19 cellular contexts compared by ENCODE assay signal in genomic region chr4:181319629-181320028, GRCh38.
DNase-seq lines count a peak whose midpoint lies in the region; ATAC-seq, FAIRE-seq and TF ChIP-seq lines count a peak whose summit lies in the region.
"Had no signal": no experiment of that assay in that cellular context is flagged by ENCODE, and none has a peak within 500 bp of the region (broad histone marks: within the 10 kb centered on the region; RNA-seq: fewer than 3 reads in every experiment).

No MANE protein-coding gene starts in this region.

- no peak overlapping the region for H2BK5ac ChIP-seq in H1 (ENCODE audit: low read depth, low read length)

- no peak overlapping the region for H3K27ac ChIP-seq in H1 (ENCODE audit: low read depth, low read length)
- no peak overlapping the region for H3K27ac ChIP-seq in CD8-positive, alpha-beta memory T cell (ENCODE audit: low read depth, low read length)

- no peak overlapping the region for H3K4me2 ChIP-seq in H1 (ENCODE audit: insufficient read depth in 1 of 2, low read depth in 2 of 2, low read length in 2 of 2)

- peak overlapping the region; percentile 21 for H3K4ac ChIP-seq in H1 (replicated peaks; ENCODE audit: insufficient read length, low read depth, low read length)

- H2BK15ac ChIP-seq in H1 (ENCODE audit: low read length): no peak overlapping the region

- no peaks in the 10 kb centered on the region for H3K4me1 Mint-ChIP-seq in CD8-positive, alpha-beta memory T cell
- no peaks in the 10 kb centered on the region for H3K4me1 Mint-ChIP-seq in activated CD4-positive, alpha-beta T cell treated with anti-CD3 and anti-CD28 coated beads, Interleukin-2, amount 10 ng/mL, durations not matched to agents 7 days and 5 days

- H3K79me2 ChIP-seq in H1 (ENCODE audit: control insufficient read depth in 1 of 2, insufficient read depth in 2 of 2, low read length in 2 of 2): no peaks in the 10 kb centered on the region

- no peaks in the 10 kb centered on the region for H3K36me3 Mint-ChIP-seq in CD8-positive, alpha-beta memory T cell
- no peaks in the 10 kb centered on the region for H3K36me3 Mint-ChIP-seq in activated CD4-positive, alpha-beta T cell treated with anti-CD3 and anti-CD28 coated beads, Interleukin-2, amount 10 ng/mL, durations not matched to agents 7 days and 5 days (ENCODE audit: low read depth)

- H3K56ac ChIP-seq in H1 (replicated peaks; ENCODE audit: insufficient read length, low read depth, low read length): no peak overlapping the region

- H3K79me1 ChIP-seq in H1 (ENCODE audit: low read depth, low read length): no peaks in the 10 kb centered on the region

- H3K14ac ChIP-seq in H1 (ENCODE audit: insufficient read length): no peak overlapping the region

- TF ChIP-seq POLR2A in H1 (IDR thresholded peaks at IDR 0.05; ENCODE audit: control extremely low read depth in 1 of 2, low read depth in 2 of 2, low read length in 2 of 2): no peak

- no peaks in the 10 kb centered on the region for H3K27me3 ChIP-seq in H1 (replicated peaks in 1 of 4; ENCODE audit: control insufficient read depth in 3 of 4, extremely low read depth in 1 of 4, insufficient read depth in 3 of 4, low read length in 3 of 4)
- no peaks in the 10 kb centered on the region for H3K27me3 ChIP-seq in CD8-positive, alpha-beta memory T cell (ENCODE audit: insufficient read depth, low read length, poor library complexity, severe bottlenecking)
- H3K27me3 ChIP-seq: BE2C had no signal

- peaks cover 0 to 8% (median 4%) of the 10 kb centered on the region in 5 donors for H3K9me3 Mint-ChIP-seq in CD8-positive, alpha-beta memory T cell
- H3K9me3 Mint-ChIP-seq in activated CD4-positive, alpha-beta T cell treated with anti-CD3 and anti-CD28 coated beads, Interleukin-2, amount 10 ng/mL, durations not matched to agents 7 days and 5 days: no peaks in the 10 kb centered on the region
- H3K9me3 Mint-ChIP-seq: CD4-positive, alpha-beta T cell had no signal

- no peak overlapping the region for H3K4me3 Mint-ChIP-seq in CD8-positive, alpha-beta memory T cell
- no peak overlapping the region for H3K4me3 Mint-ChIP-seq in activated CD4-positive, alpha-beta T cell treated with anti-CD3 and anti-CD28 coated beads, Interleukin-2, amount 10 ng/mL, durations not matched to agents 7 days and 5 days
- H3K4me3 Mint-ChIP-seq: CD4-positive, alpha-beta T cell had no signal

- no peak overlapping the region for H2BK120ac ChIP-seq in H1 (replicated peaks; ENCODE audit: low read depth, low read length)

- no peaks in the 10 kb centered on the region for H3K4me1 ChIP-seq in H1 (replicated peaks in 1 of 4; ENCODE audit: control insufficient read depth in 3 of 4, insufficient read depth in 4 of 4, low read length in 3 of 4)
- H3K4me1 ChIP-seq in CD8-positive, alpha-beta memory T cell (ENCODE audit: insufficient read depth, low read length): no peaks in the 10 kb centered on the region
- H3K4me1 ChIP-seq: BE2C had no signal

- H3K36me3 ChIP-seq in H1 (ENCODE audit: control insufficient read depth in 2 of 4, insufficient read depth in 4 of 4, low read length in 3 of 4): no peaks in the 10 kb centered on the region; a peak in 1 of 8 replicates
- no peaks in the 10 kb centered on the region for H3K36me3 ChIP-seq in CD8-positive, alpha-beta memory T cell (ENCODE audit: insufficient read depth, low read length)
- H3K36me3 ChIP-seq: BE2C had no signal

- no peak overlapping the region for H4K5ac ChIP-seq in H1 (ENCODE audit: insufficient read length, low read depth, low read length)

- H3K27me3 Mint-ChIP-seq in CD8-positive, alpha-beta memory T cell: no peaks in the 10 kb centered on the region
- H3K27me3 Mint-ChIP-seq in activated CD4-positive, alpha-beta T cell treated with anti-CD3 and anti-CD28 coated beads, Interleukin-2, amount 10 ng/mL, durations not matched to agents 7 days and 5 days: no peaks in the 10 kb centered on the region
- H3K27me3 Mint-ChIP-seq: CD4-positive, alpha-beta T cell had no signal

- WGBS in H1 (ENCODE audit: extremely low coverage in 1 of 2, insufficient coverage in 1 of 2, insufficient read length in 1 of 2, insufficient replicate concordance in 2 of 2, low coverage in 1 of 2, low lambda C conversion rate in 2 of 2, missing lambda C conversion rate in 1 of 2), 2 experiments: 69% methylated on average over 5 of the region's 5 CpGs; no CpG with 5 or more reads in 1 of the 2 experiments

- no peak for TF ChIP-seq RAD21 in H1 (IDR thresholded peaks at IDR 0.05 in 1 of 2, conservative IDR thresholded peaks at IDR 0.05 in 1 of 2; ENCODE audit: low read depth in 2 of 2, low read length in 2 of 2)

- H4K20me1 ChIP-seq in H1 (replicated peaks in 1 of 2; ENCODE audit: control insufficient read depth in 1 of 2, insufficient read depth in 2 of 2, low read length in 2 of 2): peaks cover 0 to 2% of the 10 kb centered on the region in 2 experiments

- H3K23ac ChIP-seq in H1 (ENCODE audit: insufficient read length): no peak overlapping the region

- TF ChIP-seq EP300 in H1 (IDR thresholded peaks at IDR 0.05; ENCODE audit: borderline replicate concordance in 1 of 2, low read depth in 2 of 2, low read length in 2 of 2): no peak

- peaks cover under 1 to 1% of the 10 kb centered on the region in 2 experiments; a peak in 1 of 4 replicates for H3K9me3 ChIP-seq in H1 (ENCODE audit: insufficient read depth in 2 of 2, low read depth in 1 of 2, low read length in 1 of 2)
- H3K9me3 ChIP-seq in CD8-positive, alpha-beta memory T cell (ENCODE audit: low read length): no peaks in the 10 kb centered on the region
- H3K9me3 ChIP-seq: BE2C had no signal

- H3K23me2 ChIP-seq in H1 (ENCODE audit: low read depth, low read length): no peaks in the 10 kb centered on the region

- POLR2A ChIA-PET in H1 (lab: Charles Lee; ENCODE audit: partially characterized antibody): no interaction called here
- POLR2A ChIA-PET in CD8-positive, alpha-beta memory T cell (lab: Charles Lee): no interaction called here
- POLR2A ChIA-PET in activated CD4-positive, alpha-beta T cell treated with anti-CD3 and anti-CD28 coated beads, Interleukin-2, amount 10 ng/mL, durations not matched to agents 7 days and 5 days (lab: Charles Lee): no interaction called here

- no peak overlapping the region for H2BK12ac ChIP-seq in H1 (ENCODE audit: low read depth, low read length)

- no peak for ATAC-seq in HG02678 (IDR thresholded peaks at IDR 0.05; ENCODE audit: unreplicated experiment)
- ATAC-seq: K562, SK-N-SH treated with all-trans-retinoic acid at 6 μM for 48 hours had no signal

- CTCF ChIA-PET in H1 (lab: Charles Lee; ENCODE audit: partially characterized antibody): interaction anchor here (0.7 to 3.2 kb wide), 2 partner anchors 95 to 209 kb away, joined by 3 to 8 read pairs; no protein-coding TSS in a partner anchor
- CTCF ChIA-PET in CD8-positive, alpha-beta memory T cell (lab: Charles Lee): no interaction called here
- CTCF ChIA-PET in activated CD4-positive, alpha-beta T cell treated with anti-CD3 and anti-CD28 coated beads, Interleukin-2, amount 10 ng/mL, durations not matched to agents 7 days and 5 days (lab: Charles Lee): no interaction called here

- no peak overlapping the region for H3K27ac Mint-ChIP-seq in CD8-positive, alpha-beta memory T cell
- no peak overlapping the region for H3K27ac Mint-ChIP-seq in activated CD4-positive, alpha-beta T cell treated with anti-CD3 and anti-CD28 coated beads, Interleukin-2, amount 10 ng/mL, durations not matched to agents 7 days and 5 days
- H3K27ac Mint-ChIP-seq: CD4-positive, alpha-beta T cell had no signal

- no peak overlapping the region for H2BK20ac ChIP-seq in H1 (ENCODE audit: low read length)

- no peak overlapping the region for H3K18ac ChIP-seq in H1 (ENCODE audit: extremely low read depth, low read length)

- no peak for FAIRE-seq in H1 (lab: Jason Lieb, UNC)
- FAIRE-seq: A204.1, K562 had no signal

- no peak for TF ChIP-seq CTCF in H1 (IDR thresholded peaks at IDR 0.05; ENCODE audit: control extremely low read depth in 1 of 3, insufficient read depth in 1 of 3, low read depth in 1 of 3, low read length in 3 of 3)

- H4K91ac ChIP-seq in H1 (replicated peaks; ENCODE audit: insufficient read length, low read length): no peak overlapping the region

- H2AK5ac ChIP-seq in H1 (ENCODE audit: low read depth, low read length): no peak overlapping the region

- 0 out of 2 replicates have a peak overlapping the region, but pooled peaks have one; percentile 33 for H2AFZ ChIP-seq in H1 (ENCODE audit: low read length)

- H4K8ac ChIP-seq in H1 (ENCODE audit: extremely low read depth, insufficient read depth, low read length): no peak overlapping the region

- DNase-seq in NCI-H146 (lab: John Stamatoyannopoulos, UW) (peak; percentile 53), NCI-H146 treated with DMSO at 0.1 percent for 48 hours (lab: John Stamatoyannopoulos, UW; ENCODE audit: unreplicated experiment) (no peak), DMS79 (lab: John Stamatoyannopoulos, UW) (peak; percentile 8), NCI-H2107 treated with DMSO at 0.1 percent for 48 hours (lab: John Stamatoyannopoulos, UW; ENCODE audit: unreplicated experiment) (peak; percentile 67), H1 (ENCODE audit: low read depth in 1 of 2, low spot score in 2 of 2) (no peak)
- no peak for DNase-seq in CD8-positive, alpha-beta memory T cell
- no peak for DNase-seq in activated CD4-positive, alpha-beta T cell treated with anti-CD3 and anti-CD28 coated beads, Interleukin-2, amount 10 ng/mL, durations not matched to agents 7 days and 5 days
- DNase-seq: BE2C; Calu3; CD4-positive, alpha-beta T cell; NCI-H1417 treated with DMSO at 0.1 percent for 48 hours; NCI-H2081 treated with DMSO at 0.1 percent for 48 hours; NCI-H345; NCI-H526 treated with DMSO at 0.1 percent for 48 hours; SIG-M5 had no signal

- H3K4me3 ChIP-seq in H1 (ENCODE audit: extremely low read depth in 1 of 4, insufficient read depth in 2 of 4, low read depth in 3 of 4, low read length in 4 of 4): no peak overlapping the region
- no peak overlapping the region for H3K4me3 ChIP-seq in CD8-positive, alpha-beta memory T cell (ENCODE audit: low read length)
- H3K4me3 ChIP-seq: K562 had no signal

- no peak overlapping the region for H3K9ac ChIP-seq in H1 (replicated peaks in 1 of 4; ENCODE audit: extremely low read depth in 1 of 4, low read depth in 3 of 4, low read length in 3 of 4)

TF ChIP-seq in H1, 55 proteins besides CTCF, POLR2A, EP300 and RAD21 (continues in another document):
- no peak for TF ChIP-seq NRF1 (IDR thresholded peaks at IDR 0.05; ENCODE audit: low read depth, low read length)
- no peak for TF ChIP-seq SP2 (IDR thresholded peaks at IDR 0.05; ENCODE audit: low read length)
- no peak for TF ChIP-seq USF2 (IDR thresholded peaks at IDR 0.05; ENCODE audit: low read length)
- no peak for TF ChIP-seq KDM4A (IDR thresholded peaks at IDR 0.05; ENCODE audit: low read depth, low read length, severe bottlenecking)
- TF ChIP-seq POU5F1 (IDR thresholded peaks at IDR 0.05; ENCODE audit: low read depth, low read length): no peak
- TF ChIP-seq MAFK (IDR thresholded peaks at IDR 0.05; ENCODE audit: low read depth, low read length): no peak

Comparison
In these comparisons a context has a peak if more than half of its experiments do, and no peak if none do; other contexts are left out.
1. DNase-seq: peak in NCI-H146 (single experiment), DMS79 (single experiment) and NCI-H2107 treated with DMSO at 0.1 percent for 48 hours (single experiment); none in NCI-H146 treated with DMSO at 0.1 percent for 48 hours (single experiment), H1 (0 of 2), CD8-positive, alpha-beta memory T cell (0 of 5) and activated CD4-positive, alpha-beta T cell treated with anti-CD3 and anti-CD28 coated beads, Interleukin-2, amount 10 ng/mL, durations not matched to agents 7 days and 5 days (single experiment).